ENCODE assay signal across 16 cellular contexts in genomic region chr6:110389689-110390382, GRCh38. TPM values are rescaled to one million over a fixed set of nuclear protein-coding genes. Genes with fewer than 3 reads are reported as not detected.
DNase-seq lines count a peak whose midpoint lies in the region; ATAC-seq and TF ChIP-seq lines count a peak whose summit lies in the region.
"Had no signal": no experiment of that assay in that cellular context is flagged by ENCODE, and none has a peak within 500 bp of the region (broad histone marks: within the 10 kb centered on the region; RNA-seq: fewer than 3 reads in every experiment).

No MANE protein-coding gene starts in this region.

- H3K27ac ChIP-seq in right atrium auricular region (no peak overlapping the region), VCaP (peak overlapping the region; percentile 93), right cardiac atrium (ENCODE audit: low read length) (no peak overlapping the region), thymus (ENCODE audit: low read depth) (peak overlapping the region; percentile 55)
- H3K27ac ChIP-seq: ascending aorta, testis had no signal

- ATAC-seq in Right ventricle myocardium superior (ENCODE audit: poor library complexity) (peak; percentile 28), right cardiac atrium (peak; percentile 15 to 42), GM19452 (IDR thresholded peaks at IDR 0.05; ENCODE audit: unreplicated experiment) (no peak), GM21723 (IDR thresholded peaks at IDR 0.05; ENCODE audit: unreplicated experiment) (no peak)

- peaks cover 0 to 12% of the 10 kb centered on the region in 2 donors for H3K4me1 ChIP-seq in right atrium auricular region
- H3K4me1 ChIP-seq in right cardiac atrium (ENCODE audit: control insufficient read depth, insufficient read depth, low read length), result peaks cover 2% of the 10 kb centered on the region
- H3K4me1 ChIP-seq in thymus (ENCODE audit: control insufficient read depth, insufficient read depth, low read length), result no peaks in the 10 kb centered on the region
- H3K4me1 ChIP-seq: ascending aorta had no signal

- no peak overlapping the region for H3K4me3 ChIP-seq in right atrium auricular region
- no peak overlapping the region for H3K4me3 ChIP-seq in right cardiac atrium (ENCODE audit: low read length)
- no peak overlapping the region for H3K4me3 ChIP-seq in thymus (ENCODE audit: low read length)
- H3K4me3 ChIP-seq in foreskin fibroblast (ENCODE audit: low read depth in 1 of 2, low read length in 2 of 2), result no peak overlapping the region
- H3K4me3 ChIP-seq: ascending aorta, dorsolateral prefrontal cortex, testis had no signal

- no peak for TF ChIP-seq CTCF in right atrium auricular region (IDR thresholded peaks at IDR 0.05)
- no peak for TF ChIP-seq CTCF in VCaP (conservative IDR thresholded peaks at IDR 0.05)
- TF ChIP-seq CTCF in foreskin fibroblast (IDR thresholded peaks at IDR 0.05; ENCODE audit: low read depth, low read length), result no peak

- DNase-seq in Right ventricle myocardium superior, result no peak
- no peak for DNase-seq in right atrium auricular region (ENCODE audit: low spot score)
- no peak for DNase-seq in right cardiac atrium
- DNase-seq in foreskin fibroblast, result no peak
- DNase-seq: ACHN; activated T-cell treated with anti-CD3 and anti-CD28 coated beads, Interleukin-2, amount 50 U/mL, for 4 hours; dorsolateral prefrontal cortex; HFFc6; NCI-H1105; NCI-H226; testis had no signal

- intact Hi-C loops in Right ventricle myocardium superior (cut with DNase I), result loop anchor here (10.0 kb wide), 1 partner anchor 685 kb away; no protein-coding TSS in a partner anchor
- intact Hi-C loops in right cardiac atrium (cut with DNase I), result loop anchor here (5.0 to 10.0 kb wide), 4 partner anchors 205 to 685 kb away; partner anchors contain the start of genes WASF1 (in 2 of the 4) and CDC40 (in 1 of the 4)

- H3K36me3 ChIP-seq in right atrium auricular region, result no peaks in the 10 kb centered on the region
- H3K36me3 ChIP-seq in thymus (ENCODE audit: control insufficient read depth, insufficient read depth), result no peaks in the 10 kb centered on the region
- H3K36me3 ChIP-seq: ascending aorta had no signal

- WGBS in right cardiac atrium, result 70% methylated on average over 4 of the region's 4 CpGs
- 72% methylated on average over 4 of the region's 4 CpGs for WGBS in thymus

- no peaks in the 10 kb centered on the region for H3K9me3 ChIP-seq in right atrium auricular region
- no peaks in the 10 kb centered on the region for H3K9me3 ChIP-seq in right cardiac atrium (ENCODE audit: control insufficient read depth, low read length)
- no peaks in the 10 kb centered on the region for H3K9me3 ChIP-seq in thymus (ENCODE audit: control insufficient read depth)
- H3K9me3 ChIP-seq: ascending aorta, testis had no signal

- H3K27me3 ChIP-seq in right atrium auricular region (no peaks in the 10 kb centered on the region), right cardiac atrium (ENCODE audit: control insufficient read depth, insufficient read depth) (no peaks in the 10 kb centered on the region), thymus (ENCODE audit: control insufficient read depth, insufficient read depth) (no peaks in the 10 kb centered on the region)
- H3K27me3 ChIP-seq: ascending aorta, dorsolateral prefrontal cortex, testis had no signal

RNA-seq across cellular contexts. Expression of gene DDO, which starts 25.5 kb away (rescaled TPM):
- 31.1 TPM for total RNA-seq in Right ventricle myocardium superior
- 10 to 100 TPM in 1 of 2 donors, 1 to 10 TPM in 1; 4.4 to 13.7 TPM for total RNA-seq in right atrium auricular region
- 10 to 100 TPM in 3 of 4 donors, 1 to 10 TPM in 1; 9.2 to 19.7 (median 18.5) TPM for total RNA-seq in right cardiac atrium
- polyA plus RNA-seq in right cardiac atrium, result 10.7 TPM
- polyA plus RNA-seq in thymus, result 0.64 TPM
- total RNA-seq: activated T-cell treated with anti-CD3 and anti-CD28 coated beads, Interleukin-2, amount 50 U/mL, for 4 hours had no signal

RNA-seq across cellular contexts. Expression of gene METTL24, which starts 31.7 kb away (rescaled TPM):
- total RNA-seq in Right ventricle myocardium superior (0.91 TPM), right atrium auricular region (1 to 10 TPM; 1.2 to 1.5 TPM), right cardiac atrium (1 to 10 TPM; 3.5 to 4.2 (median 3.8) TPM)
- polyA plus RNA-seq in right cardiac atrium (0.77 TPM), thymus (0.50 TPM)
- total RNA-seq: activated T-cell treated with anti-CD3 and anti-CD28 coated beads, Interleukin-2, amount 50 U/mL, for 4 hours; HFFc6 had no signal

Comparison
In these comparisons a context has a peak if more than half of its experiments do, and no peak if none do; other contexts are left out.
1. ATAC-seq: peak in Right ventricle myocardium superior (single experiment) and right cardiac atrium (2 of 2); none in GM19452 (single experiment) and GM21723 (single experiment).
2. H3K27ac ChIP-seq: peak in VCaP (single experiment) and thymus (single experiment); none in right atrium auricular region (0 of 2) and right cardiac atrium (single experiment).